Comparison of ENCODE assay signal across 30 cellular contexts in the genomic region with DNA sequence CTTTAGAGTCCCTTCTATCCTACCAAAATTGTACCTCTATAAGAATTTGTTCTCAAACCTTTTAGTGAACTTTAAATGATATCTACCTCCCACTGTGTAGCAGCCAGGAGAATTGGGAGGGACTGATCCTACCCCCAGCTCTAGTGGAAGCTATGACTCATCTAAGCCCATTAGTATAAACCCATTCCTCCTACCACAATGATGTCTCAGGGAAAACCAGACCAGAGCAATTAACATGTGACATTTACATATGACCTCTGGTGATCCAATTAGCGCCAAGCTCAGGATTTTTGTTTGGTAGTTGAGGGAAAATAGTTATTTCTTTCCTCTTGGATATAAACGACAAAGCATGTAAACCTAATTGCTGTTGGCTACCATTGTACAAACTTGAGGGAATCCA.
"Had no signal": no experiment of that assay in that cellular context is flagged by ENCODE, and none has a peak within 500 bp of the region (broad histone marks: within the 10 kb centered on the region; RNA-seq: fewer than 3 reads in every experiment).

No MANE protein-coding gene starts in this region.

- H3K4me3 ChIP-seq: breast epithelium, esophagus squamous epithelium, heart right ventricle, left ventricle myocardium inferior, lung, pancreas, prostate gland, sigmoid colon, tibial nerve had no signal

- H3K9me3 Mint-ChIP-seq: activated CD4-positive, alpha-beta memory T cell treated with anti-CD3 and anti-CD28 coated beads for 36 hours; activated CD4-positive, alpha-beta T cell treated with anti-CD3 and anti-CD28 coated beads, Interleukin-2, amount 10 ng/mL, durations not matched to agents 24 days and 14 days; activated naive CD4-positive, alpha-beta T cell treated with anti-CD3 and anti-CD28 coated beads for 36 hours; activated naive CD8-positive, alpha-beta T cell treated with anti-CD3 and anti-CD28 coated beads, Interleukin-2, amount 10 ng/mL, durations not matched to agents 7 days and 5 days; activated T-helper 1 cell treated with anti-CD3 and anti-CD28 coated beads, Interleukin-12 subunit alpha, Interleukin-12 subunit beta, Interleukin-2, Interleukin-4 antibody, amounts not matched to agents 30 ng/mL and 10 ng/mL and 1 ng/mL, durations not matched to agents 14 hours and 24 hours and 36 hours; mesothelial cell of epicardium; stimulated activated memory B cell treated with anti-CD40 and anti-IgM and Interleukin-4, amounts not matched to agents 10 μg/mL and 1 μg/mL and 100 μg/mL, for 72 hours; T-helper 1 cell treated with Interleukin-12 subunit alpha and Interleukin-12 subunit beta and Interleukin-4 antibody, amounts not matched to agents 30 μg/mL and 1 μg/mL, for 36 hours had no signal

- H3K27ac Mint-ChIP-seq: activated CD4-positive, alpha-beta memory T cell treated with anti-CD3 and anti-CD28 coated beads for 36 hours; activated CD4-positive, alpha-beta T cell treated with anti-CD3 and anti-CD28 coated beads, Interleukin-2, amount 10 ng/mL, durations not matched to agents 24 days and 14 days; activated naive CD4-positive, alpha-beta T cell treated with anti-CD3 and anti-CD28 coated beads for 36 hours; activated naive CD8-positive, alpha-beta T cell treated with anti-CD3 and anti-CD28 coated beads, Interleukin-2, amount 10 ng/mL, durations not matched to agents 7 days and 5 days; activated T-helper 1 cell treated with anti-CD3 and anti-CD28 coated beads, Interleukin-12 subunit alpha, Interleukin-12 subunit beta, Interleukin-2, Interleukin-4 antibody, amounts not matched to agents 30 ng/mL and 10 ng/mL and 1 ng/mL, durations not matched to agents 14 hours and 24 hours and 36 hours; mesothelial cell of epicardium; naive B cell; stimulated activated memory B cell treated with anti-CD40 and anti-IgM and Interleukin-4, amounts not matched to agents 10 μg/mL and 1 μg/mL and 100 μg/mL, for 72 hours; T-helper 1 cell treated with Interleukin-12 subunit alpha and Interleukin-12 subunit beta and Interleukin-4 antibody, amounts not matched to agents 30 μg/mL and 1 μg/mL, for 36 hours had no signal

- H3K27me3 ChIP-seq: pancreas had no signal

- DNase-seq: activated CD4-positive, alpha-beta memory T cell treated with anti-CD3 and anti-CD28 coated beads for 36 hours; activated CD4-positive, alpha-beta T cell treated with anti-CD3 and anti-CD28 coated beads, Interleukin-2, amount 10 ng/mL, durations not matched to agents 24 days and 14 days; activated CD4-positive, CD25-positive, alpha-beta regulatory T cell treated with anti-CD3 and anti-CD28 coated beads, Interleukin-2, amount 50 U/mL, for 72 hours; activated CD8-positive, alpha-beta memory T cell treated with anti-CD3 and anti-CD28 coated beads, Interleukin-2, amount 50 U/mL, for 4 hours; activated effector memory CD4-positive, alpha-beta T cell treated with anti-CD3 and anti-CD28 coated beads, Interleukin-2, amount 50 U/mL, for 16 hours; activated naive CD4-positive, alpha-beta T cell treated with anti-CD3 and anti-CD28 coated beads for 36 hours; activated naive CD8-positive, alpha-beta T cell treated with anti-CD3 and anti-CD28 coated beads, Interleukin-2, amount 10 ng/mL, durations not matched to agents 7 days and 5 days; activated T-cell treated with anti-CD3 and anti-CD28 coated beads, Interleukin-2, amount 50 U/mL, for 1 hour; amygdala; central memory CD4-positive, alpha-beta T cell; esophagus squamous epithelium; foreskin melanocyte; heart right ventricle; left ventricle myocardium inferior; naive B cell; nucleus accumbens; pancreas; retina; sigmoid colon; small intestine; stimulated activated CD4-positive, alpha-beta T cell treated with anti-CD3 and anti-CD28 coated beads, Interleukin-4, amount 100 ng/mL, for 24 hours; T-helper 9 cell had no signal

- H3K9me3 ChIP-seq: breast epithelium, esophagus squamous epithelium, heart right ventricle, left ventricle myocardium inferior, pancreas, prostate gland, sigmoid colon, tibial nerve had no signal

- H3K36me3 Mint-ChIP-seq: activated CD4-positive, alpha-beta memory T cell treated with anti-CD3 and anti-CD28 coated beads for 36 hours; activated naive CD8-positive, alpha-beta T cell treated with anti-CD3 and anti-CD28 coated beads, Interleukin-2, amount 10 ng/mL, durations not matched to agents 7 days and 5 days; mesothelial cell of epicardium; naive B cell; stimulated activated memory B cell treated with anti-CD40 and anti-IgM and Interleukin-4, amounts not matched to agents 10 μg/mL and 1 μg/mL and 100 μg/mL, for 72 hours had no signal

- H3K4me1 ChIP-seq: breast epithelium, heart right ventricle, left ventricle myocardium inferior, pancreas, prostate gland, sigmoid colon, tibial nerve had no signal

- H3K27ac ChIP-seq: breast epithelium, esophagus squamous epithelium, heart right ventricle, left ventricle myocardium inferior, pancreas, prostate gland, sigmoid colon, tibial nerve had no signal

- H3K4me1 Mint-ChIP-seq: activated CD4-positive, alpha-beta T cell treated with anti-CD3 and anti-CD28 coated beads, Interleukin-2, amount 10 ng/mL, durations not matched to agents 24 days and 14 days; activated naive CD8-positive, alpha-beta T cell treated with anti-CD3 and anti-CD28 coated beads, Interleukin-2, amount 10 ng/mL, durations not matched to agents 7 days and 5 days; naive B cell; stimulated activated memory B cell treated with anti-CD40 and anti-IgM and Interleukin-4, amounts not matched to agents 10 μg/mL and 1 μg/mL and 100 μg/mL, for 72 hours had no signal

- FAIRE-seq: pancreas, small intestine had no signal

- H3K4me3 Mint-ChIP-seq: activated CD4-positive, alpha-beta memory T cell treated with anti-CD3 and anti-CD28 coated beads for 36 hours; activated CD4-positive, alpha-beta T cell treated with anti-CD3 and anti-CD28 coated beads, Interleukin-2, amount 10 ng/mL, durations not matched to agents 24 days and 14 days; activated naive CD4-positive, alpha-beta T cell treated with anti-CD3 and anti-CD28 coated beads for 36 hours; activated naive CD8-positive, alpha-beta T cell treated with anti-CD3 and anti-CD28 coated beads, Interleukin-2, amount 10 ng/mL, durations not matched to agents 7 days and 5 days; activated T-helper 1 cell treated with anti-CD3 and anti-CD28 coated beads, Interleukin-12 subunit alpha, Interleukin-12 subunit beta, Interleukin-2, Interleukin-4 antibody, amounts not matched to agents 30 ng/mL and 10 ng/mL and 1 ng/mL, durations not matched to agents 14 hours and 24 hours and 36 hours; mesothelial cell of epicardium; naive B cell; stimulated activated memory B cell treated with anti-CD40 and anti-IgM and Interleukin-4, amounts not matched to agents 10 μg/mL and 1 μg/mL and 100 μg/mL, for 72 hours; T-helper 1 cell treated with Interleukin-12 subunit alpha and Interleukin-12 subunit beta and Interleukin-4 antibody, amounts not matched to agents 30 μg/mL and 1 μg/mL, for 36 hours had no signal

- H3K36me3 ChIP-seq: breast epithelium, esophagus squamous epithelium, heart right ventricle, left ventricle myocardium inferior, pancreas, prostate gland, sigmoid colon, tibial nerve had no signal
